1 cellular context compared by ENCODE assay signal in the genomic region with DNA sequence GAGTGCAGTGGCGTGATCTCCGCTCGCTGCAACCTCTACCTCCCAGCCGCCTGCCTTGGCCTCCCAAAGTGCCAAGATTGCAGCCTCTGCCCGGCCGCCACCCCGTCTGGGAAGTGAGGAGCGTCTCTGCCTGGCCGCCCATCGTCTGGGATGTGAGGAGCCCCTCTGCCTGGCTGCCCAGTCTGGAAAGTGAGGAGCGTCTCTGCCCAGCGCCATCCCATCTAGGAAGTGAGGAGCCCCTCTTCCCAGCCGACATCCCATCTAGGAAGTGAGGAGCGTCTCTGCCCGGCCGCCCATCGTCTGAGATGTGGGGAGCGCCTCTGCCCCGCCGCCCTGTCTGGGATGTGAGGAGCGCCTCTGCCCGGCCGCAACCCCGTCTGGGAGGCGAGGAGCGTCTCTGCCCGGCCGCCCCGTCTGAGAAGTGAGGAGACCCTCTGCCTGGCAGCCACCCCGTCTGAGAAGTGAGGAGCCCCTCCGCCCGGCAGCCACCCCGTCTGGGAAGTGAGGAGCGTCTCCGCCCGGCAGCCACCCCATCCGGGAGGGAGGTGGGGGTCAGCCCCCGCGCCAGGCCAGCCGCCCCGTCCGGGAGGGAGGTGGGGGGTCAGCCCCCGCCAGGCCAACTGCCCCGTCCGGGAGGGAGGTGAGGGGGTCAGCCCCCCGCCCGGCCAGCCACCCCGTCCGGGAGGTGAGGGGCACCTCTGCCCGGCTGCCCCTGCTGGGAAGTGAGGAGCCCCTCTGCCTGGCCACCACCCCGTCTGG.
A peak's percentile ranks its signal among the peaks of the same experiment; 100 is the strongest.
DNase-seq lines count a peak whose midpoint lies in the region; TF ChIP-seq lines count a peak whose summit lies in the region.
"Not testable (repeated sequence)": the region's sequence is repeated elsewhere in the genome, so short reads cannot be mapped to it uniquely, and the experiment has no call there.

No MANE protein-coding gene starts in this region.

- not testable (repeated sequence) for H3K27ac Mint-ChIP-seq in glutamatergic neuron (ENCODE audit: unreplicated experiment)

- not testable (repeated sequence) for H3K27me3 Mint-ChIP-seq in glutamatergic neuron (ENCODE audit: unreplicated experiment)

- H3K4me1 Mint-ChIP-seq in glutamatergic neuron (ENCODE audit: low read depth, unreplicated experiment) = not testable (repeated sequence)

- peaks cover 22% of the 10 kb centered on the region for H3K36me3 Mint-ChIP-seq in glutamatergic neuron (ENCODE audit: unreplicated experiment)

- not testable (repeated sequence) for H3K4me3 Mint-ChIP-seq in glutamatergic neuron (ENCODE audit: unreplicated experiment)

- not testable (repeated sequence) for TF ChIP-seq CTCF in glutamatergic neuron (IDR thresholded peaks at IDR 0.05; ENCODE audit: partially characterized antibody, unreplicated experiment)

- DNase-seq in glutamatergic neuron = peak; percentile 14

- H3K9me3 Mint-ChIP-seq in glutamatergic neuron (ENCODE audit: unreplicated experiment) = not testable (repeated sequence)
